ENCODE assay signal across 1 cellular context in genomic region chr10:4257939-4258465, GRCh38.
TF ChIP-seq lines count a peak whose summit lies in the region.

No MANE protein-coding gene starts in this region.

TF ChIP-seq in GM23338, 12 proteins besides CTCF, POLR2A, EP300 and RAD21 (continued from another document):
- TF ChIP-seq CREB1 (CRISPR knock-in tag; IDR thresholded peaks at IDR 0.05; ENCODE audit: low read depth) (no peak), STAT1 (IDR thresholded peaks at IDR 0.05; ENCODE audit: unreplicated experiment) (no peak), ZNF331 (CRISPR knock-in tag; IDR thresholded peaks at IDR 0.05; ENCODE audit: low read depth) (no peak), EZH2phosphoT487 (IDR thresholded peaks at IDR 0.05; ENCODE audit: unreplicated experiment) (no peak), POLR2AphosphoS5 (IDR thresholded peaks at IDR 0.05; ENCODE audit: low read depth) (no peak), EZH2 (IDR thresholded peaks at IDR 0.05; ENCODE audit: low read depth, unreplicated experiment) (no peak), NANOG (IDR thresholded peaks at IDR 0.05; ENCODE audit: borderline replicate concordance) (no peak), ZNF114 (CRISPR knock-in tag; IDR thresholded peaks at IDR 0.05) (no peak), JUNB (IDR thresholded peaks at IDR 0.05; ENCODE audit: unreplicated experiment) (no peak)
- TF ChIP-seq, protein P1, sequence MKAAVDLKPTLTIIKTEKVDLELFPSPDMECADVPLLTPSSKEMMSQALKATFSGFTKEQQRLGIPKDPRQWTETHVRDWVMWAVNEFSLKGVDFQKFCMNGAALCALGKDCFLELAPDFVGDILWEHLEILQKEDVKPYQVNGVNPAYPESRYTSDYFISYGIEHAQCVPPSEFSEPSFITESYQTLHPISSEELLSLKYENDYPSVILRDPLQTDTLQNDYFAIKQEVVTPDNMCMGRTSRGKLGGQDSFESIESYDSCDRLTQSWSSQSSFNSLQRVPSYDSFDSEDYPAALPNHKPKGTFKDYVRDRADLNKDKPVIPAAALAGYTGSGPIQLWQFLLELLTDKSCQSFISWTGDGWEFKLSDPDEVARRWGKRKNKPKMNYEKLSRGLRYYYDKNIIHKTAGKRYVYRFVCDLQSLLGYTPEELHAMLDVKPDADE (IDR thresholded peaks at IDR 0.05), result no peak
TF ChIP-seq in GM23338: peak in this region for 0.
